ENCODE assay signal across 8 cellular contexts in the genomic region with DNA sequence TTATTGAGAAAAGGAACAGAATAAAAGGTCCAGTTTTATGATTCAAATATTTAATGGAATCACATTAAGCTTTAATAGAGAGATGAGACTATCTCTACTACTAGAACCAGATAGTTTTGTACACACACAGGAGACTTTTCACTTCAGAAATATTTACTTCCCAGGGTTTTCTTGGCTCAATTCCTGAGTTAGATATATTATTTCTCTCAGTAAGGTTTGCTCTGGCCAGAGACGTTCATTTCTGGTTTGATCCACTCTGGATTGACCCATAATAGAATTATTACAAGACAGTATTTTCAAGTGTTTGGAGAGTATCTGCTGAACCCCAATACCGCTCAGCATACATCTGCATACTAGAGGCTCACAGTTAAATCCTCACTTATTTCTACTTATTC. TPM values are rescaled to one million over a fixed set of nuclear protein-coding genes. Genes with fewer than 3 reads are reported as not detected.
A peak's percentile ranks its signal among the peaks of the same experiment; 100 is the strongest.
DNase-seq lines count a peak whose midpoint lies in the region; ATAC-seq and TF ChIP-seq lines count a peak whose summit lies in the region.

No MANE protein-coding gene starts in this region.

- TF ChIP-seq CTCF in adrenal gland (IDR thresholded peaks at IDR 0.05) (no peak), kidney epithelial cell (IDR thresholded peaks at IDR 0.05; ENCODE audit: insufficient read depth, low read length, poor library complexity, severe bottlenecking) (no peak), testis (IDR thresholded peaks at IDR 0.05) (no peak), GM20000 (IDR thresholded peaks at IDR 0.05; ENCODE audit: extremely low read depth, missing control alignments) (no peak)

- intact Hi-C loops in adrenal gland (cut with DNase I), result no loop called here
- intact Hi-C loops in testis (cut with DNase I; ENCODE audit: low total_unique reads), result no loop called here

- no peaks in the 10 kb centered on the region for H3K9me3 Mint-ChIP-seq in T-helper 2 cell treated with Interferon-gamma antibody and Interleukin-4, amounts not matched to agents 5 μg/mL and 100 μg/mL, for 36 hours

- no peak for ATAC-seq in HG03469 (IDR thresholded peaks at IDR 0.05; ENCODE audit: unreplicated experiment)

- peaks cover 5% of the 10 kb centered on the region for H3K27me3 Mint-ChIP-seq in T-helper 2 cell treated with Interferon-gamma antibody and Interleukin-4, amounts not matched to agents 5 μg/mL and 100 μg/mL, for 36 hours (ENCODE audit: low read depth)

- WGBS in adrenal gland, 4 donors, result 3 to 8% (median 4%) methylated on average over 2 of the region's 2 CpGs
- 2 to 6% methylated on average over 2 of the region's 2 CpGs for WGBS in testis, 2 donors

- H3K4me1 ChIP-seq in adrenal gland (replicated peaks in 1 of 2) (peaks cover 19 to 23% of the 10 kb centered on the region in 2 donors), testis (peaks cover 14% of the 10 kb centered on the region)

- H3K4me3 ChIP-seq in adrenal gland (peak overlapping the region in 2 of 4 donors; percentile 88 to 91), kidney epithelial cell (ENCODE audit: low read depth, low read length) (peak overlapping the region; percentile 52), testis (peak overlapping the region; percentile 80 to 98)

- peaks cover 14% of the 10 kb centered on the region for H3K4me1 Mint-ChIP-seq in T-helper 2 cell treated with Interferon-gamma antibody and Interleukin-4, amounts not matched to agents 5 μg/mL and 100 μg/mL, for 36 hours (ENCODE audit: low read depth)

- peak overlapping the region; percentile 95 for H3K4me3 Mint-ChIP-seq in T-helper 2 cell treated with Interferon-gamma antibody and Interleukin-4, amounts not matched to agents 5 μg/mL and 100 μg/mL, for 36 hours

- no peak for DNase-seq in T-helper 2 cell treated with Interferon-gamma antibody and Interleukin-4, amounts not matched to agents 5 μg/mL and 100 μg/mL, for 36 hours (ENCODE audit: low spot score)
- DNase-seq in T-helper 2 cell (no peak), adrenal gland (no peak), kidney epithelial cell (ENCODE audit: low read depth) (no peak), testis (no peak), NCI-H1694 treated with DMSO at 0.1 percent for 48 hours (lab: John Stamatoyannopoulos, UW) (no peak), GM20000 (ENCODE audit: low spot score) (no peak)

- H3K9me3 ChIP-seq in adrenal gland (replicated peaks in 1 of 3) (no peaks in the 10 kb centered on the region), testis (no peaks in the 10 kb centered on the region)

- H3K36me3 Mint-ChIP-seq in T-helper 2 cell treated with Interferon-gamma antibody and Interleukin-4, amounts not matched to agents 5 μg/mL and 100 μg/mL, for 36 hours (ENCODE audit: low read depth), result peaks cover 9% of the 10 kb centered on the region

- H3K27ac Mint-ChIP-seq in T-helper 2 cell treated with Interferon-gamma antibody and Interleukin-4, amounts not matched to agents 5 μg/mL and 100 μg/mL, for 36 hours, result peak overlapping the region; percentile 98

- H3K36me3 ChIP-seq in adrenal gland (replicated peaks in 1 of 2), result no peaks in the 10 kb centered on the region
- H3K36me3 ChIP-seq in kidney epithelial cell (ENCODE audit: control insufficient read depth, insufficient read depth, low read length), result no peaks in the 10 kb centered on the region
- H3K36me3 ChIP-seq in testis (ENCODE audit: low read depth, missing control alignments), result no peaks in the 10 kb centered on the region

- H3K27me3 ChIP-seq in adrenal gland, result no peaks in the 10 kb centered on the region
- no peaks in the 10 kb centered on the region for H3K27me3 ChIP-seq in kidney epithelial cell (ENCODE audit: control insufficient read depth, insufficient read depth, low read length)
- H3K27me3 ChIP-seq in testis, result no peaks in the 10 kb centered on the region

- no peak for TF ChIP-seq POLR2A in adrenal gland (IDR thresholded peaks at IDR 0.05)
- no peak for TF ChIP-seq POLR2A in testis (IDR thresholded peaks at IDR 0.05)

- H3K27ac ChIP-seq in adrenal gland (peak overlapping the region in 4 of 5 donors; percentile 97), testis (peak overlapping the region; percentile 98 to 100)

RNA-seq across cellular contexts. Expression of gene RCOR3, which starts 1.3 kb away (rescaled TPM):
- 10 to 100 TPM; 28.4 to 57.2 (median 36.5) TPM for total RNA-seq in adrenal gland
- polyA plus RNA-seq in adrenal gland, result 10 to 100 TPM; 19.4 to 35.2 (median 30.0) TPM
- 20.9 and 29.0 TPM in 2 replicates for total RNA-seq in kidney epithelial cell
- 100 to 1,000 TPM; 114 to 141 TPM for total RNA-seq in testis
- 128 TPM for polyA plus RNA-seq in testis (ENCODE audit: insufficient read depth, low read depth, low replicate concordance)
